Comparison of ENCODE assay signal across 34 cellular contexts in genomic region chr3:156768390-156768789, GRCh38.
"Had no signal": no experiment of that assay in that cellular context is flagged by ENCODE, and none has a peak within 500 bp of the region (broad histone marks: within the 10 kb centered on the region; RNA-seq: fewer than 3 reads in every experiment).

No MANE protein-coding gene starts in this region.

- H3K27me3 ChIP-seq: MG63 had no signal

- DNase-seq: Karpas-422, Kasumi-1, MG63, MM.1S, MV-4-11, NCI-H1048, NCI-H1092, NCI-H1092 treated with DMSO at 0.1 percent for 48 hours, NCI-H1105, NCI-H1105 treated with DMSO at 0.1 percent for 48 hours, NCI-H1417, NCI-H1417 treated with DMSO at 0.1 percent for 48 hours, NCI-H1436 treated with DMSO at 0.1 percent for 48 hours, NCI-H146, NCI-H1694, NCI-H1694 treated with DMSO at 0.1 percent for 48 hours, NCI-H187, NCI-H187 treated with DMSO at 0.1 percent for 48 hours, NCI-H1930, NCI-H2029, NCI-H2029 treated with DMSO at 0.1 percent for 48 hours, NCI-H2081, NCI-H2081 treated with DMSO at 0.1 percent for 48 hours, NCI-H2107, NCI-H2171, NCI-H2171 treated with DMSO at 0.1 percent for 48 hours, NCI-H2227 treated with DMSO at 0.1 percent for 48 hours, NCI-H226, NCI-H345, NCI-H446, NCI-H446 treated with DMSO at 0.1 percent for 48 hours, NCI-H510A, NCI-H510A treated with DMSO at 0.1 percent for 48 hours, NCI-H524 had no signal

- H3K36me3 ChIP-seq: MG63 had no signal

- H3K9me3 ChIP-seq: MG63 had no signal

- H3K4me3 ChIP-seq: MG63 had no signal
